8 cellular contexts compared by ENCODE assay signal in genomic region chr9:131739192-131739961, GRCh38. TPM values are rescaled to one million over a fixed set of nuclear protein-coding genes. Genes with fewer than 3 reads are reported as not detected.
DNase-seq lines count a peak whose midpoint lies in the region; ATAC-seq, FAIRE-seq and TF ChIP-seq lines count a peak whose summit lies in the region.

No MANE protein-coding gene starts in this region.

- ATAC-seq in HG02678 (IDR thresholded peaks at IDR 0.05; ENCODE audit: unreplicated experiment) (peak; percentile 26), RWPE2 (ENCODE audit: low read depth) (peak; percentile 27), GM12878 (peak; percentile 3), HG02885 (IDR thresholded peaks at IDR 0.05; ENCODE audit: poor library complexity, unreplicated experiment) (no peak)

- H2AFZ ChIP-seq in GM12878 (ENCODE audit: control insufficient read depth, low read depth, low read length): peak overlapping the region; percentile 31; the same call in 1 of the 2 replicates

- intact Hi-C loops in GM12878 (cut with micrococcal nuclease; ENCODE audit: unreplicated experiment): loop anchor here (2.0 to 10.0 kb wide), 5 partner anchors 15 to 345 kb away; partner anchors contain the start of gene PRRC2B

- peak overlapping the region; percentile 88 for H3K4me2 ChIP-seq in GM12878 (ENCODE audit: control insufficient read depth, insufficient read depth)

- WGBS in GM12878 (ENCODE audit: insufficient coverage, insufficient replicate concordance, low lambda C conversion rate, missing lambda C conversion rate): 2% methylated on average over 37 of the region's 96 CpGs

- H3K36me3 ChIP-seq in RWPE2 (ENCODE audit: low read depth) (0 out of 2 replicates have a peak, but pooled peaks cover 5% of the 10 kb centered on the region), GM12878 (ENCODE audit: control insufficient read depth in 2 of 2, insufficient read depth in 2 of 2, low read length in 1 of 2) (no peaks in the 10 kb centered on the region; a peak in 1 of 4 replicates), iPS-18a (ENCODE audit: control insufficient read depth, low read depth, low read length) (no peaks in the 10 kb centered on the region)

- CTCF ChIA-PET in GM12878 (lab: Yijun Ruan, JAX): interaction anchor here (1.0 to 17.1 kb wide), 18 partner anchors 12 to 236 kb away, joined by 3 to 197 read pairs (median 6); partner anchors contain the start of gene POMT1

- peak; percentile 72 for DNase-seq in GM13977 (ENCODE audit: low spot score)
- no peak for DNase-seq in RWPE2 (ENCODE audit: low spot score)
- no peak for DNase-seq in GM12878 (ENCODE audit: low read depth, low spot score)
- no peak for DNase-seq in SIG-M5 treated with dmso at 0.1 percent for 504 hours (lab: John Stamatoyannopoulos, UW; ENCODE audit: unreplicated experiment)

- H3K27ac ChIP-seq in RWPE2 (ENCODE audit: poor library complexity, severe bottlenecking) (peak overlapping the region; percentile 58), GM12878 (ENCODE audit: control insufficient read depth, insufficient read depth) (peak overlapping the region; percentile 93), iPS-18a (ENCODE audit: low read length) (no peak overlapping the region), skin epidermis (peak overlapping the region; percentile 75 to 93 (median 87))

- TF ChIP-seq POLR2A in GM12878 (IDR thresholded peaks at IDR 0.05; ENCODE audit: low read depth, low read length): peak; percentile 51; the same call in 1 of the 2 replicates

- TF ChIP-seq RAD21 in GM12878 (IDR thresholded peaks at IDR 0.05; ENCODE audit: insufficient read depth, low read depth, low read length): no peak

- peaks cover 54% of the 10 kb centered on the region for H3K79me2 ChIP-seq in GM12878 (ENCODE audit: control insufficient read depth, insufficient read depth, low read length)

- peaks cover 18% of the 10 kb centered on the region for H3K4me1 ChIP-seq in RWPE2 (ENCODE audit: insufficient read depth, poor library complexity, severe bottlenecking)
- peaks cover 47% of the 10 kb centered on the region for H3K4me1 ChIP-seq in GM12878 (ENCODE audit: control insufficient read depth, insufficient read depth, low read length)
- peaks cover 5% of the 10 kb centered on the region for H3K4me1 ChIP-seq in iPS-18a (ENCODE audit: control insufficient read depth, low read depth, low read length)

- TF ChIP-seq EP300 in GM12878 (IDR thresholded peaks at IDR 0.05; ENCODE audit: borderline replicate concordance in 1 of 2, control insufficient read depth in 1 of 2, low read depth in 2 of 2, low read length in 2 of 2): no peak

- peak overlapping the region; percentile 93 for H3K9ac ChIP-seq in GM12878 (ENCODE audit: control insufficient read depth, insufficient read depth, low read length)
- H3K9ac ChIP-seq in iPS-18a (ENCODE audit: low read length): peak overlapping the region; percentile 71

- no peak for FAIRE-seq in GM12878 (lab: Jason Lieb, UNC)

- BruUV-seq in GM12878 (replicated peaks; lab: Mats Ljungman, UMichigan): no TSS peak

- SMC1A ChIA-PET in GM12878 (lab: Charles Lee; ENCODE audit: uncharacterized antibody, unreplicated experiment): interaction anchor here (1.0 to 21.2 kb wide), 15 partner anchors 13 to 148 kb away, joined by 3 to 535 read pairs (median 8); no protein-coding TSS in a partner anchor

- no peaks in the 10 kb centered on the region for H4K20me1 ChIP-seq in GM12878 (ENCODE audit: control insufficient read depth, insufficient read depth)

- H3K4me3 ChIP-seq in RWPE2 (ENCODE audit: severe bottlenecking): peak overlapping the region; percentile 99
- H3K4me3 ChIP-seq in GM12878: peak overlapping the region; percentile 71
- peak overlapping the region; percentile 87 for H3K4me3 ChIP-seq in iPS-18a (ENCODE audit: low read length)
- H3K4me3 ChIP-seq in skin epidermis: peak overlapping the region; percentile 36 to 72 (median 60)

- TF ChIP-seq CTCF in GM13977 (IDR thresholded peaks at IDR 0.05; ENCODE audit: extremely low read depth, insufficient read depth, missing control alignments): no peak
- TF ChIP-seq CTCF in RWPE2 (IDR thresholded peaks at IDR 0.05; ENCODE audit: poor library complexity, severe bottlenecking): no peak
- no peak for TF ChIP-seq CTCF in GM12878 (IDR thresholded peaks at IDR 0.05 in 2 of 3, conservative IDR thresholded peaks at IDR 0.05 in 1 of 3; ENCODE audit: control insufficient read depth in 2 of 3, extremely low read depth in 1 of 3, insufficient read depth in 1 of 3, low read depth in 3 of 3, low read length in 3 of 3)

- RAD21 ChIA-PET in GM12878 (lab: Charles Lee; ENCODE audit: unreplicated experiment): interaction anchor here (0.7 to 17.7 kb wide), 15 partner anchors 11 to 148 kb away, joined by 3 to 408 read pairs (median 10); no protein-coding TSS in a partner anchor

- in situ Hi-C loops in GM13977 (cut with MboI; ENCODE audit: low pct_unique_long_range_greater_than_20kb, low sequenced_read_pairs, unreplicated experiment) (loop anchor here (10.0 kb wide), 1 partner anchor 85 kb away; no protein-coding TSS in a partner anchor), GM12878 (cut with MboI) (no loop called here)

- H3K27me3 ChIP-seq in RWPE2 (ENCODE audit: insufficient read depth, poor library complexity, severe bottlenecking) (no peaks in the 10 kb centered on the region), GM12878 (replicated peaks in 1 of 2; ENCODE audit: control insufficient read depth in 2 of 2, insufficient read depth in 2 of 2, low read length in 1 of 2) (no peaks in the 10 kb centered on the region), iPS-18a (ENCODE audit: control insufficient read depth, insufficient read depth, low read length) (no peaks in the 10 kb centered on the region)

- POLR2A ChIA-PET in GM12878 (lab: Charles Lee): interaction anchor here (0.6 to 17.4 kb wide), 8 partner anchors 12 to 178 kb away, joined by 4 to 291 read pairs (median 8); no protein-coding TSS in a partner anchor

- H3K9me3 ChIP-seq in RWPE2 (ENCODE audit: severe bottlenecking) (no peaks in the 10 kb centered on the region), GM12878 (replicated peaks; ENCODE audit: control insufficient read depth, insufficient read depth, low read length) (no peaks in the 10 kb centered on the region), iPS-18a (ENCODE audit: control insufficient read depth, low read depth, low read length) (no peaks in the 10 kb centered on the region)

TF ChIP-seq in GM12878, 131 proteins besides CTCF, POLR2A, EP300 and RAD21 (continues in another document):
- TF ChIP-seq ZBTB33 (IDR thresholded peaks at IDR 0.05) (no peak), RAD51 (IDR thresholded peaks at IDR 0.05) (no peak), ZSCAN29 (IDR thresholded peaks at IDR 0.05) (no peak), SREBF1 (IDR thresholded peaks at IDR 0.05; ENCODE audit: low read length) (no peak), HDAC2 (IDR thresholded peaks at IDR 0.05) (no peak), SRF (IDR thresholded peaks at IDR 0.05; ENCODE audit: low read depth in 2 of 2, low read length in 2 of 2) (0 out of 4 replicates have a peak, but pooled peaks of 1 of the 2 experiments have one; percentile 51), TCF7 (IDR thresholded peaks at IDR 0.05; ENCODE audit: borderline replicate concordance) (no peak), WRNIP1 (IDR thresholded peaks at IDR 0.05; ENCODE audit: borderline replicate concordance, low read depth, low read length) (no peak), IKZF1 (conservative IDR thresholded peaks at IDR 0.05) (peak; percentile 26; the same call in 1 of the 2 replicates), ZNF622 (IDR thresholded peaks at IDR 0.05) (no peak)

RNA-seq across cellular contexts. Expression of gene RAPGEF1, which starts 0.5 kb away (rescaled TPM):
- 149 and 166 TPM in 2 replicates for total RNA-seq in GM12878 (2013; cell fraction: nucleolus; rRNA removed)
- total RNA-seq in GM12878 (2014; rRNA removed): 45.8 and 52.2 TPM in 2 replicates
- 34.8 and 39.6 TPM in 2 replicates for total RNA-seq in GM12878 (2014; rRNA removed; fragmentation: Illumina TruSeq; extraction: Trizol)
- total RNA-seq in GM12878 (2021): 113 and 115 TPM in 2 replicates
- polyA plus RNA-seq in GM12878 (2011; ENCODE audit: low read depth): 25.7 TPM
- polyA plus RNA-seq in GM12878 (2011; rRNA removed): 42.9 and 63.9 TPM in 2 replicates
- 54.2 and 61.6 TPM in 2 replicates for polyA plus RNA-seq in GM12878 (2011; cell fraction: cytosol; rRNA removed)
- polyA plus RNA-seq in GM12878 (2011; cell fraction: nucleus; rRNA removed): 95.7 and 113 TPM in 2 replicates
- polyA plus RNA-seq in GM12878 (2012): 56.2 and 57.9 TPM in 2 replicates
- polyA plus RNA-seq in GM12878 (2014; fragmentation: Illumina TruSeq; extraction: Trizol): 35.7 and 53.4 TPM in 2 replicates
- polyA plus RNA-seq in GM12878 (2014; fragmentation: Nextera tagmentation; extraction: Ambion mirVana): under 1 TPM; 0.42 to 0.60 TPM
- polyA plus RNA-seq in GM12878 (2014; rRNA removed): 73.7 and 83.1 TPM in 2 replicates
- polyA plus RNA-seq in GM12878 (2016; fragmentation: Nextera tagmentation; extraction: Ambion mirVana): 10 to 100 TPM; 10.7 to 12.2 TPM
- polyA minus RNA-seq in GM12878 (2011; rRNA and poly(A)+ RNA removed): 44.3 and 62.2 TPM in 2 replicates
- 22.3 and 26.7 TPM in 2 replicates for polyA minus RNA-seq in GM12878 (2011; cell fraction: cytosol; rRNA and poly(A)+ RNA removed)
- 23.0 and 40.7 TPM in 2 replicates for polyA minus RNA-seq in GM12878 (2011; cell fraction: nucleus; rRNA and poly(A)+ RNA removed)
